Comparison of ENCODE assay signal across 8 cellular contexts in genomic region chr6:111087871-111088667, GRCh38. TPM values are rescaled to one million over a fixed set of nuclear protein-coding genes. Genes with fewer than 3 reads are reported as not detected.
DNase-seq lines count a peak whose midpoint lies in the region; ATAC-seq and TF ChIP-seq lines count a peak whose summit lies in the region.

No MANE protein-coding gene starts in this region.

- no peaks in the 10 kb centered on the region for H3K4me1 ChIP-seq in SJCRH30
- H3K4me1 ChIP-seq in right cardiac atrium (ENCODE audit: control insufficient read depth, insufficient read depth, low read length), result no peaks in the 10 kb centered on the region
- peaks cover 2 to 14% (median 4%) of the 10 kb centered on the region in 3 donors for H3K4me1 ChIP-seq in skeletal muscle tissue (ENCODE audit: control insufficient read depth in 3 of 3, insufficient read depth in 3 of 3, low read length in 3 of 3)

- peak overlapping the region; percentile 77 to 86 (median 82) for H3K9ac ChIP-seq in skeletal muscle tissue (ENCODE audit: low read depth in 1 of 3, low read length in 3 of 3)

- TF ChIP-seq CTCF in GM13976 (IDR thresholded peaks at IDR 0.05; ENCODE audit: borderline replicate concordance, control extremely low read depth, extremely low read depth, insufficient read depth, missing control alignments), result no peak

- H3K4me3 ChIP-seq in SJCRH30, result peak overlapping the region; percentile 73
- H3K4me3 ChIP-seq in right cardiac atrium (ENCODE audit: low read length), result peak overlapping the region; percentile 62
- H3K4me3 ChIP-seq in skeletal muscle tissue (ENCODE audit: low read length in 3 of 3), result peak overlapping the region; percentile 82 to 90 (median 89)

- DNase-seq in GM13976 (ENCODE audit: low spot score) (peak; percentile 41), SJCRH30 (peak; percentile 57 to 61), right cardiac atrium (peak; percentile 16 to 50 (median 49)), sciatic nerve (ENCODE audit: low spot score) (no peak)
- DNase-seq in activated effector memory CD4-positive, alpha-beta T cell treated with anti-CD3 and anti-CD28 coated beads, Interleukin-2, amount 50 U/mL, for 16 hours, result peak; percentile 86

- H3K9me3 ChIP-seq in SJCRH30 (replicated peaks) (no peaks in the 10 kb centered on the region), right cardiac atrium (ENCODE audit: control insufficient read depth, low read length) (no peaks in the 10 kb centered on the region), skeletal muscle tissue (ENCODE audit: control insufficient read depth in 3 of 3, low read length in 3 of 3) (no peaks in the 10 kb centered on the region)

- under 1% methylated on average over 54 of the region's 54 CpGs for WGBS in right cardiac atrium

- intact Hi-C loops in right cardiac atrium (cut with DNase I), result no loop called here
- intact Hi-C loops in sciatic nerve (cut with DNase I), result no loop called here

- no peaks in the 10 kb centered on the region for H3K36me3 ChIP-seq in SJCRH30
- no peaks in the 10 kb centered on the region for H3K36me3 ChIP-seq in skeletal muscle tissue (ENCODE audit: control insufficient read depth in 3 of 3, insufficient read depth in 3 of 3, low read length in 3 of 3)

- H3K27ac ChIP-seq in SJCRH30, result peak overlapping the region; percentile 19; the same call in 1 of the 2 replicates
- no peak overlapping the region for H3K27ac ChIP-seq in right cardiac atrium (ENCODE audit: low read length)
- H3K27ac ChIP-seq in skeletal muscle tissue (ENCODE audit: low read depth, low read length), result peak overlapping the region; percentile 74

- ATAC-seq in HG02852 (IDR thresholded peaks at IDR 0.05; ENCODE audit: unreplicated experiment) (peak; percentile 11), right cardiac atrium (peak; percentile 20 to 25), HG03457 (IDR thresholded peaks at IDR 0.05; ENCODE audit: unreplicated experiment) (no peak), sciatic nerve (no peak)

- in situ Hi-C loops in GM13976 (cut with MboI; ENCODE audit: low sequenced_read_pairs, unreplicated experiment), result no loop called here

- no peaks in the 10 kb centered on the region for H3K27me3 ChIP-seq in SJCRH30
- no peaks in the 10 kb centered on the region for H3K27me3 ChIP-seq in right cardiac atrium (ENCODE audit: control insufficient read depth, insufficient read depth)
- peaks cover 0 to 6% (median 0%) of the 10 kb centered on the region in 3 donors for H3K27me3 ChIP-seq in skeletal muscle tissue (ENCODE audit: control insufficient read depth in 3 of 3, insufficient read depth in 3 of 3, low read length in 3 of 3)

RNA-seq across cellular contexts. Expression of gene SLC16A10, which starts 0.8 kb away (rescaled TPM):
- total RNA-seq in SJCRH30 (2014; rRNA removed; shearing (Covaris generic)), result 29.5 and 31.2 TPM in 2 replicates
- total RNA-seq in right cardiac atrium, result 10 to 100 TPM in 1 of 4 donors, 1 to 10 TPM in 3; 5.0 to 11.3 (median 5.4) TPM
- 2.2 TPM for polyA plus RNA-seq in right cardiac atrium
- 40.7 TPM for total RNA-seq in skeletal muscle tissue
- total RNA-seq in sciatic nerve, result 3.1 TPM

Comparison
In these comparisons a context has a peak if more than half of its experiments do, and no peak if none do; other contexts are left out.
1. ATAC-seq: peak in HG02852 (single experiment) and right cardiac atrium (2 of 2); none in HG03457 (single experiment) and sciatic nerve (single experiment).
2. Peak in every context shown above with its lines, with median percentiles within 50 percentile points of each other: H3K4me3 ChIP-seq.